Comparison of ENCODE assay signal across 10 cellular contexts in the genomic region with DNA sequence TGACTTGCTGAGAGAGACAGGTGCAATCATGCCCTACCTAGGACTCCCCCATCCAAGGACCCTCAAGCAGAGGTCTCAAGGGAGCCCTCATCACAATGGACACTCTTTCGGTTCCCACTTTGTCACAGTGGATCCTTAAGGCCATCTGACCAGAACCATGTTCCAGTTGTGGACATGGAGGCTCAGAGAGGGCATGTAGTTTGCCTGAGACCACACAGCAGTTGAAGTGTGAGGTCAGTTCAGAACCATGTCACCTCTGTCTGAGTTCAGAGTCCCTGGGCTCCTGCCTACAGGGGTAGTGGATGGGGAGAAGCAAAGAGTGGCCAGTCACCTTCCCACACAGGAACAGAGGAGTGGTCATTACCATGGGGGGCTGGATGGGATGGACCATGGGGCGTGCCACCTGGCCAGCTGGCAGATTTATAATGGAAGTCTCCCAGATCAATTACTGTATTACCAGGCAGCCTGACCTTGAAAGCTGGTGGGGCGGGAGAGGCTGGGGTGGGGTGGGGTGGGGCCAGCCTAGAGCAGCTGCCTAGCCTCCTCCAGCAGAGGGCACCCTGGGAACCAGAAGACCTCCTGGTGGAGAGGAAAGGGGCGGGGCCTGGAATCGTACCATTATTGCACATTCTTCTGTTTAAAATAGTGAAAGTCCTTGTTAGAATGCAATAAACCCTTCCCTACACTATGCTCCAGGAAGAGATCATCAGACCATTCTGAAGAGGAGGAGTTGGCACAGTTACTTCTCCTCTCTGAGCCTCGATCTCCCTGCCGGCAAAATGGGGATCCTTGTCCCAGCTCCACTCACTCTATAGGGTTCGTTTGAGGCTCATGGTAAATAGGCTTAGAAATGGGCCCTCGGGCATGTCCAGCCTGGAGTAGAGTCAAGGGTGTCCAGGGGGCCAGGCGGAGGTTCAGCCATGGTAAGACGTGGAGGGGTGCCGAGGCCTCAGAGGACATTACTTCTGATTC. TPM values are rescaled to one million over a fixed set of nuclear protein-coding genes. Genes with fewer than 3 reads are reported as not detected.
DNase-seq lines count a peak whose midpoint lies in the region; ATAC-seq and TF ChIP-seq lines count a peak whose summit lies in the region.
"Had no signal": no experiment of that assay in that cellular context is flagged by ENCODE, and none has a peak within 500 bp of the region (broad histone marks: within the 10 kb centered on the region; RNA-seq: fewer than 3 reads in every experiment).

No MANE protein-coding gene starts in this region.

- TF ChIP-seq POLR2A in testis (IDR thresholded peaks at IDR 0.05) = no peak

- DNase-seq in AG09309 (ENCODE audit: low read depth) (peak; percentile 7), GM12865 (ENCODE audit: low read depth) (peak; percentile 54), NCI-H2029 treated with DMSO at 0.1 percent for 48 hours (lab: John Stamatoyannopoulos, UW) (peak; percentile 31), islet precursor cell (peak; percentile 81), testis (peak; percentile 74)
- DNase-seq in activated naive CD8-positive, alpha-beta T cell treated with anti-CD3 and anti-CD28 coated beads for 36 hours = peak; percentile 57

- intact Hi-C loops in testis (cut with DNase I; ENCODE audit: low total_unique reads) = no loop called here

- no peak overlapping the region for H3K4me3 ChIP-seq in AG09309 (ENCODE audit: control insufficient read depth, low read depth, low read length)
- H3K4me3 ChIP-seq in GM12865 (ENCODE audit: low read depth, low read length) = no peak overlapping the region
- no peak overlapping the region for H3K4me3 ChIP-seq in testis

- H3K36me3 Mint-ChIP-seq in activated naive CD8-positive, alpha-beta T cell treated with anti-CD3 and anti-CD28 coated beads for 36 hours = no peaks in the 10 kb centered on the region
- H3K36me3 Mint-ChIP-seq: IgD-negative memory B cell had no signal

- H3K36me3 ChIP-seq in testis (ENCODE audit: low read depth, missing control alignments) = no peaks in the 10 kb centered on the region

- no peak overlapping the region for H3K27ac ChIP-seq in testis

- peaks cover 15% of the 10 kb centered on the region for H3K4me1 ChIP-seq in testis

- no peaks in the 10 kb centered on the region for H3K27me3 ChIP-seq in testis

- no peak overlapping the region for H3K4me3 Mint-ChIP-seq in activated naive CD8-positive, alpha-beta T cell treated with anti-CD3 and anti-CD28 coated beads for 36 hours

- TF ChIP-seq CTCF in AG09309 (IDR thresholded peaks at IDR 0.05; ENCODE audit: control insufficient read depth, insufficient read depth, low read depth, low read length, missing control alignments) (peak; percentile 40), GM12865 (IDR thresholded peaks at IDR 0.05; ENCODE audit: insufficient read depth, low read depth, low read length, missing control alignments) (peak; percentile 49), testis (IDR thresholded peaks at IDR 0.05) (peak in 1 of 3 experiments; percentile 31)

- H3K9me3 Mint-ChIP-seq in activated naive CD8-positive, alpha-beta T cell treated with anti-CD3 and anti-CD28 coated beads for 36 hours = no peaks in the 10 kb centered on the region

- H3K27me3 Mint-ChIP-seq in activated naive CD8-positive, alpha-beta T cell treated with anti-CD3 and anti-CD28 coated beads for 36 hours = peaks cover 21% of the 10 kb centered on the region

- H3K27ac Mint-ChIP-seq in activated naive CD8-positive, alpha-beta T cell treated with anti-CD3 and anti-CD28 coated beads for 36 hours = no peak overlapping the region
- H3K27ac Mint-ChIP-seq: IgD-negative memory B cell had no signal

- no peaks in the 10 kb centered on the region for H3K9me3 ChIP-seq in testis

- 60% methylated on average over 12 of the region's 12 CpGs for WGBS in testis, 2 donors

- no peaks in the 10 kb centered on the region for H3K4me1 Mint-ChIP-seq in activated naive CD8-positive, alpha-beta T cell treated with anti-CD3 and anti-CD28 coated beads for 36 hours

- ATAC-seq in HG02642 (IDR thresholded peaks at IDR 0.05; ENCODE audit: poor library complexity, unreplicated experiment) = no peak
- no peak for ATAC-seq in GM21528 (IDR thresholded peaks at IDR 0.05; ENCODE audit: low FRiP score, unreplicated experiment)

RNA-seq across cellular contexts. Expression of a gene that starts 26.9 kb away (rescaled TPM):
- not detected for total RNA-seq in activated naive CD8-positive, alpha-beta T cell treated with anti-CD3 and anti-CD28 coated beads for 36 hours
- 10 to 100 TPM; 16.6 to 22.4 TPM for total RNA-seq in testis
- 16.7 TPM for polyA plus RNA-seq in testis (ENCODE audit: insufficient read depth, low read depth, low replicate concordance)
- total RNA-seq: mononuclear cell had no signal
- polyA plus RNA-seq: IgD-negative memory B cell had no signal

Comparison
In these comparisons a context has a peak if more than half of its experiments do, and no peak if none do; other contexts are left out.
1. DNase-seq: peak in every context shown above with its lines; median percentile 81 in islet precursor cell; 74 in testis; 57 in activated naive CD8-positive, alpha-beta T cell treated with anti-CD3 and anti-CD28 coated beads for 36 hours; 54 in GM12865; 31 in NCI-H2029 treated with DMSO at 0.1 percent for 48 hours; 7 in AG09309.
2. RNA of a gene that starts 26.9 kb away (total RNA-seq): 16.6 to 22.4 TPM in testis; not detected in activated naive CD8-positive, alpha-beta T cell treated with anti-CD3 and anti-CD28 coated beads for 36 hours; every median in the first group is over 10 times any median in the second.